8 cellular contexts compared by ENCODE assay signal in the genomic region with DNA sequence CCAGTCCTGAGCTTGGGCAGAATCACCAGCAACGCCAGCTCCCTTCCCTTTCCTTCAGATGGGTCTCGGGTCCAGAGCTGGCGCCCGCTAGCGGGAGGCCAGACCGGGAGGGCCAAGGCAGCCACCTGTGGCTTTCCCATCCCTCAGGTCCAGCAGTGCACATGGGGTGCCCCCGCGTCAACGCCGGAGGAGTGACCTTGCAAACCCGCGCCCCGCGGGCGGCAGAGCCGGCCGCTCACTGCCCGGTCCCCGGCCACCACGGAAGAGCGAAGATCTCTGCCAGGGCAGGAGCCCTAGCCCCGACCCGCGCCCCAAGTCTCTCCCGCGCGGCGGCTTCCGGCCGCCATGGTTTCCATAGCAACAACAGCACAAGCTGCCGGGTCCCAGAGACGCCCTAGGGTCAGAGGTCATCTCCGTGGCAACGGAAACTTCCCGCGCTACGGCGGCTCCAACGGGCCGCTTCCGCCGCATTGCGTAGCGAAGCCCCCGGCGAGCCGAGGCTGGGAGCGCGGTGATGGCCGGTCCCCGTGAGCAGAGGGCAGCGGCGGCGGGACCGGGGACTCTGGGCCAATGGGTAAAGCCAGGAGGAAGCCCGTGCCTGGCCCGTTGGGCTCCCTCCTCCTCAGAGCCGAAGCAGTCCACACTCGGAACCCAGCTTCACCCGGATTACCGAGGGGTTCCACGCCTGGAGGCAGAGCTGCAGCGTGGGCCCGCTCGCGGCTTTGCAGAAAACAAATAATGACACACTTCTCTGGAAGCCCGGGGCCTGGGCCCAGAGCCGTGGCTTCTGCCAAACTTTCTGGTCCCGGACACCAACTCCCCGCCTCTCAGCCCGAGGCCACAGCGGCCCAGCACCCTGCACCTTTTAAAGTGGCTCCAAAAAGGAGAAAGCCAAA. TPM values are rescaled to one million over a fixed set of nuclear protein-coding genes. Genes with fewer than 3 reads are reported as not detected.
DNase-seq lines count a peak whose midpoint lies in the region; ATAC-seq and TF ChIP-seq lines count a peak whose summit lies in the region.

No MANE protein-coding gene starts in this region.

- peak overlapping the region; percentile 97 for H3K18ac ChIP-seq in trophoblast cell (ENCODE audit: low read length)

- ATAC-seq in GM21529 (IDR thresholded peaks at IDR 0.05; ENCODE audit: unreplicated experiment) (peak; percentile 95), heart right ventricle (peak; percentile 96 to 99 (median 98))
- ATAC-seq in activated naive CD8-positive, alpha-beta T cell treated with anti-CD3 and anti-CD28 coated beads, Interleukin-2, amount 50 U/mL, for 24 hours: peak; percentile 73

- peak overlapping the region; percentile 96 for H3K14ac ChIP-seq in trophoblast cell (ENCODE audit: low read length)

- peaks cover 30% of the 10 kb centered on the region for H3K4me1 Mint-ChIP-seq in activated naive CD8-positive, alpha-beta T cell treated with anti-CD3 and anti-CD28 coated beads, Interleukin-2, amount 50 U/mL, for 24 hours

- H3K79me2 ChIP-seq in trophoblast cell (ENCODE audit: control insufficient read depth, insufficient read depth, low read length, poor library complexity): peaks cover 2% of the 10 kb centered on the region

- H2BK120ac ChIP-seq in trophoblast cell (ENCODE audit: insufficient read depth, low read length, poor library complexity): peak overlapping the region; percentile 58

- no peak overlapping the region for H3K23ac ChIP-seq in trophoblast cell (ENCODE audit: low read length)

- peak in 1 of 2 donors; percentile 43 for TF ChIP-seq POLR2A in tibial nerve (IDR thresholded peaks at IDR 0.05)

- H3K9me3 Mint-ChIP-seq in activated naive CD8-positive, alpha-beta T cell treated with anti-CD3 and anti-CD28 coated beads, Interleukin-2, amount 50 U/mL, for 24 hours: peaks cover 6% of the 10 kb centered on the region

- H3K4ac ChIP-seq in trophoblast cell (ENCODE audit: low read depth, low read length): peak overlapping the region; percentile 70

- H3K27me3 ChIP-seq in heart right ventricle (peaks cover 0 to 12% (median 0%) of the 10 kb centered on the region in 7 donors), trophoblast cell (ENCODE audit: insufficient read depth, low read length) (peaks cover 5% of the 10 kb centered on the region), tibial nerve (no peaks in the 10 kb centered on the region)

- peak overlapping the region; percentile 80 for H3K4me3 Mint-ChIP-seq in activated naive CD8-positive, alpha-beta T cell treated with anti-CD3 and anti-CD28 coated beads, Interleukin-2, amount 50 U/mL, for 24 hours

- peak; percentile 93 for DNase-seq in DMS153 (lab: John Stamatoyannopoulos, UW)
- DNase-seq in KG1 (lab: John Stamatoyannopoulos, UW): peak; percentile 85
- peak; percentile 96 for DNase-seq in SK-N-DZ (ENCODE audit: low spot score)
- peak; percentile 97 for DNase-seq in activated naive CD8-positive, alpha-beta T cell treated with anti-CD3 and anti-CD28 coated beads, Interleukin-2, amount 50 U/mL, for 24 hours
- peak; percentile 95 to 97 for DNase-seq in heart right ventricle
- peak; percentile 62 to 79 for DNase-seq in trophoblast cell
- DNase-seq in tibial nerve (ENCODE audit: low spot score in 2 of 2): peak; percentile 87 to 90

- TF ChIP-seq CTCF in heart right ventricle (IDR thresholded peaks at IDR 0.05) (peak in 6 of 9 donors; percentile 8 to 54 (median 36)), tibial nerve (IDR thresholded peaks at IDR 0.05) (peak in 3 of 5 experiments; percentile 6 to 31 (median 8))

- H3K27me3 Mint-ChIP-seq in activated naive CD8-positive, alpha-beta T cell treated with anti-CD3 and anti-CD28 coated beads, Interleukin-2, amount 50 U/mL, for 24 hours: peaks cover 16% of the 10 kb centered on the region

- H2BK12ac ChIP-seq in trophoblast cell (ENCODE audit: low read length): no peak overlapping the region

- peak overlapping the region; percentile 80 for H4K91ac ChIP-seq in trophoblast cell (ENCODE audit: low read depth, low read length)

- H3K9me3 ChIP-seq in heart right ventricle (no peaks in the 10 kb centered on the region), trophoblast cell (ENCODE audit: insufficient read depth, low read depth, low read length) (no peaks in the 10 kb centered on the region), tibial nerve (no peaks in the 10 kb centered on the region)

- peak overlapping the region; percentile 99 for H4K12ac ChIP-seq in trophoblast cell (ENCODE audit: low read depth, low read length)

- peak; percentile 67 to 89 for TF ChIP-seq EP300 in tibial nerve (IDR thresholded peaks at IDR 0.05)

- H3K4me3 ChIP-seq in heart right ventricle (peak overlapping the region; percentile 58 to 93 (median 86)), trophoblast cell (ENCODE audit: low read depth, low read length) (peak overlapping the region; percentile 93), tibial nerve (peak overlapping the region; percentile 63 to 87 (median 78))

- H3K9ac ChIP-seq in trophoblast cell (ENCODE audit: low read length): peak overlapping the region; percentile 80

- H3K27ac ChIP-seq in heart right ventricle (peak overlapping the region; percentile 44 to 89 (median 83)), trophoblast cell (ENCODE audit: low read depth, low read length) (no peak overlapping the region), tibial nerve (peak overlapping the region; percentile 21 to 88 (median 80))

- H3K27ac Mint-ChIP-seq in activated naive CD8-positive, alpha-beta T cell treated with anti-CD3 and anti-CD28 coated beads, Interleukin-2, amount 50 U/mL, for 24 hours: peak overlapping the region; percentile 69

- peak overlapping the region; percentile 78 for H2BK5ac ChIP-seq in trophoblast cell (ENCODE audit: low read depth, low read length, poor library complexity)

- H3K36me3 Mint-ChIP-seq in activated naive CD8-positive, alpha-beta T cell treated with anti-CD3 and anti-CD28 coated beads, Interleukin-2, amount 50 U/mL, for 24 hours (ENCODE audit: low read depth): peaks cover 8% of the 10 kb centered on the region

- H3K4me2 ChIP-seq in trophoblast cell (ENCODE audit: low read length): peak overlapping the region; percentile 77

- H2AK5ac ChIP-seq in trophoblast cell (ENCODE audit: low read length): no peak overlapping the region

- H2AFZ ChIP-seq in trophoblast cell (ENCODE audit: insufficient read depth, low read length, poor library complexity): peak overlapping the region; percentile 100

- intact Hi-C loops in heart right ventricle (cut with DNase I): loop anchor here in 5 of 10 donors (5.0 to 10.0 kb wide), 7 partner anchors 77 to 460 kb away; no protein-coding TSS in a partner anchor

- WGBS in heart right ventricle, 2 donors: 1% methylated on average over 71 to 72 of the region's 72 CpGs
- WGBS in trophoblast cell (ENCODE audit: extremely low coverage, insufficient coverage, insufficient read length): no CpG with 5 or more reads among the region's 72 CpGs
- 1 to 3% methylated on average over 27 to 29 of the region's 72 CpGs for WGBS in tibial nerve, 2 donors

- H3K36me3 ChIP-seq in heart right ventricle: no peaks in the 10 kb centered on the region
- no peaks in the 10 kb centered on the region for H3K36me3 ChIP-seq in trophoblast cell (ENCODE audit: control insufficient read depth in 1 of 2, insufficient read depth in 2 of 2, low read length in 2 of 2)
- H3K36me3 ChIP-seq in tibial nerve: no peaks in the 10 kb centered on the region

- H3K4me1 ChIP-seq in heart right ventricle: peaks cover 0 to 20% (median 13%) of the 10 kb centered on the region in 9 donors
- peaks cover 0 to 6% of the 10 kb centered on the region in 2 experiments for H3K4me1 ChIP-seq in trophoblast cell (ENCODE audit: control insufficient read depth in 1 of 2, insufficient read depth in 2 of 2, low read length in 2 of 2)
- peaks cover 0 to 21% (median 2%) of the 10 kb centered on the region in 4 donors for H3K4me1 ChIP-seq in tibial nerve

- peaks cover 4% of the 10 kb centered on the region for H3K79me1 ChIP-seq in trophoblast cell (ENCODE audit: low read length)

- H4K8ac ChIP-seq in trophoblast cell (ENCODE audit: low read depth, low read length): peak overlapping the region; percentile 99

RNA-seq across cellular contexts. Expression of a gene that starts 7.4 kb away (rescaled TPM):
- 1.1 and 2.8 TPM in 2 replicates for polyA plus RNA-seq in SK-N-DZ (2014; cell fraction: cytosol; rRNA removed)
- polyA plus RNA-seq in SK-N-DZ (2014; cell fraction: nucleus; rRNA removed): 0.83 and 4.0 TPM in 2 replicates
- total RNA-seq in heart right ventricle (1 to 10 TPM; 2.8 to 7.8 (median 5.9) TPM), tibial nerve (1 to 10 TPM in 1 of 4 donors, under 1 TPM in 2, not detected in 1; 0.20 to 2.1 (median 0.21) TPM)
- polyA plus RNA-seq in heart right ventricle: under 1 TPM; 0.20 to 0.29 TPM
- 0.03 TPM in 2 replicates for polyA plus RNA-seq in trophoblast cell (2013)
